Comparison of ENCODE assay signal across 2 cellular contexts in genomic region chr12:104060791-104061190, GRCh38.
TF ChIP-seq lines count a peak whose summit lies in the region.

No MANE protein-coding gene starts in this region.

TF ChIP-seq in IMR-90, 13 proteins besides CTCF, POLR2A, EP300 and RAD21:
- TF ChIP-seq CHD1 (IDR thresholded peaks at IDR 0.05; ENCODE audit: low read depth, low read length) (no peak), FOS (IDR thresholded peaks at IDR 0.05; ENCODE audit: low read depth, low read length) (no peak), CEBPB (IDR thresholded peaks at IDR 0.05; ENCODE audit: low read depth, low read length) (no peak), ELK1 (IDR thresholded peaks at IDR 0.05; ENCODE audit: borderline replicate concordance, low read depth, low read length) (no peak), RCOR1 (IDR thresholded peaks at IDR 0.05; ENCODE audit: insufficient replicate concordance, low read length) (no peak), MXI1 (IDR thresholded peaks at IDR 0.05; ENCODE audit: borderline replicate concordance, low read depth, low read length) (no peak), MAFK (IDR thresholded peaks at IDR 0.05; ENCODE audit: low read depth, low read length) (no peak), USF2 (IDR thresholded peaks at IDR 0.05; ENCODE audit: low read depth, low read length) (no peak; the same call in 1 of the 2 replicates), RFX5 (IDR thresholded peaks at IDR 0.05; ENCODE audit: low read depth, low read length) (no peak), SMC3 (IDR thresholded peaks at IDR 0.05; ENCODE audit: low read depth, low read length) (no peak), NFE2L2 (IDR thresholded peaks at IDR 0.05; ENCODE audit: low read depth, low read length) (no peak), MAZ (IDR thresholded peaks at IDR 0.05; ENCODE audit: borderline replicate concordance, low read depth, low read length) (no peak), BHLHE40 (IDR thresholded peaks at IDR 0.05; ENCODE audit: low read depth, low read length) (no peak)

TF ChIP-seq in K562, 482 proteins besides CTCF, POLR2A, EP300 and RAD21 (continues in another document):
- TF ChIP-seq POLR2AphosphoS5 (IDR thresholded peaks at IDR 0.05; ENCODE audit: control insufficient read depth, insufficient read depth, low read depth, low read length) (no peak), TFE3 (CRISPR knock-in tag; IDR thresholded peaks at IDR 0.05) (peak; percentile 46; the same call in 1 of the 2 replicates), ZNF384 (IDR thresholded peaks at IDR 0.05; ENCODE audit: low read depth, low read length) (peak; percentile 53), RAD51 (IDR thresholded peaks at IDR 0.05; ENCODE audit: borderline replicate concordance, low read depth) (0 out of 2 replicates have a peak, but pooled peaks have one; percentile 26), TEAD2 (tag; IDR thresholded peaks at IDR 0.05) (no peak), RBM22 (IDR thresholded peaks at IDR 0.05; ENCODE audit: low read depth, low read length, poor library complexity, severe bottlenecking) (no peak), PBX2 (CRISPR knock-in tag; IDR thresholded peaks at IDR 0.05; ENCODE audit: low read depth) (no peak), PBX2 (tag; conservative IDR thresholded peaks at IDR 0.05; ENCODE audit: low read depth) (peak; percentile 69), PCBP1 (IDR thresholded peaks at IDR 0.05; ENCODE audit: low read depth, low read length, poor library complexity, severe bottlenecking) (no peak), ZNF318 (IDR thresholded peaks at IDR 0.05; ENCODE audit: borderline replicate concordance in 1 of 2, low read depth in 1 of 2) (no peak), ZSCAN32 (CRISPR knock-in tag; IDR thresholded peaks at IDR 0.05) (no peak), CAMTA2 (CRISPR knock-in tag; conservative IDR thresholded peaks at IDR 0.05) (no peak), ATF7 (IDR thresholded peaks at IDR 0.05) (no peak), ZNF41 (CRISPR knock-in tag; conservative IDR thresholded peaks at IDR 0.05) (no peak), MEIS2 (IDR thresholded peaks at IDR 0.05; ENCODE audit: partially characterized antibody) (peak; percentile 89), ATF3 (IDR thresholded peaks at IDR 0.05) (no peak), ATF3 (CRISPR knock-in tag; conservative IDR thresholded peaks at IDR 0.05) (no peak), XRCC5 (IDR thresholded peaks at IDR 0.05; ENCODE audit: low read depth, low read length) (no peak), ZNF740 (CRISPR knock-in tag; IDR thresholded peaks at IDR 0.05) (no peak), ZNF740 (tag; IDR thresholded peaks at IDR 0.05) (no peak), USF1 (CRISPR knock-in tag; IDR thresholded peaks at IDR 0.05) (0 out of 2 replicates have a peak, but pooled peaks have one; percentile 20), FOSL1 (tag; conservative IDR thresholded peaks at IDR 0.05) (peak; percentile 23; the same call in 1 of the 2 replicates), DACH1 (IDR thresholded peaks at IDR 0.05; ENCODE audit: partially characterized antibody) (no peak), PKNOX1 (IDR thresholded peaks at IDR 0.05) (peak; percentile 85), USF2 (CRISPR knock-in tag; IDR thresholded peaks at IDR 0.05) (peak; percentile 54), ZNF395 (CRISPR knock-in tag; IDR thresholded peaks at IDR 0.05) (no peak), TAF1 (IDR thresholded peaks at IDR 0.05; ENCODE audit: control insufficient read depth, extremely low read depth, insufficient read depth, low read length, severe bottlenecking) (no peak), BMI1 (IDR thresholded peaks at IDR 0.05; ENCODE audit: low read length) (no peak), HNRNPL (IDR thresholded peaks at IDR 0.05; ENCODE audit: low read depth, low read length) (no peak), TOE1 (IDR thresholded peaks at IDR 0.05; ENCODE audit: borderline replicate concordance) (peak; percentile 50; the same call in 1 of the 2 replicates), TOE1 (CRISPR knock-in tag; IDR thresholded peaks at IDR 0.05; ENCODE audit: borderline replicate concordance, low read depth) (no peak), HDAC3 (IDR thresholded peaks at IDR 0.05; ENCODE audit: borderline replicate concordance, partially characterized antibody) (no peak), IFI16 (CRISPR knock-in tag; IDR thresholded peaks at IDR 0.05) (no peak), KAT7 (CRISPR knock-in tag; IDR thresholded peaks at IDR 0.05; ENCODE audit: borderline replicate concordance) (no peak), GTF2B (IDR thresholded peaks at IDR 0.05; ENCODE audit: extremely low read depth, insufficient read length) (no peak)
